In the genomic region with DNA sequence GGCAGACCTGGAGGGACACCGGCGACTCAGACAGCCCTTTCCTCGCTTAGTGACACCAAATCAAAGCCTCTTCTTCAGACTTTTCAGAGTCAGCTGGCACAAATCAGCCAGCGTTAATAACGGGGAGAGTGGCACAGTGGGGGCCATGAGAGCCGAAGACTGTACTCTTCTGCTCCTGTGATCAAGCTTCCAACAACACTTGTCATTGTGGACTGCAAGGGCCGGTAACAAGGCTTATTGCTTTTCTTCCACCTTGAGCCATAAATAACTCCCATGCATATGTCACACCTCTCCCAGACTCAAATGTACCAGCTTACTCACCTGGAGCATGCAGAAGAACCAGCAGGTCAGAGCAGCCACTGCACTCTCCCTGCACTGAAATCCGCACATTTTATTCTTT, we compare ENCODE assay signal across 19 cellular contexts. TPM values are rescaled to one million over a fixed set of nuclear protein-coding genes. Genes with fewer than 3 reads are reported as not detected.
DNase-seq lines count a peak whose midpoint lies in the region; ATAC-seq, FAIRE-seq and TF ChIP-seq lines count a peak whose summit lies in the region.
"Had no signal": no experiment of that assay in that cellular context is flagged by ENCODE, and none has a peak within 500 bp of the region (broad histone marks: within the 10 kb centered on the region; RNA-seq: fewer than 3 reads in every experiment).

No MANE protein-coding gene starts in this region.

- no peak overlapping the region for H4K8ac ChIP-seq in trophoblast cell (ENCODE audit: low read depth, low read length)

- H2AFZ ChIP-seq in HepG2 (ENCODE audit: low read length): no peak overlapping the region
- no peak overlapping the region for H2AFZ ChIP-seq in osteoblast (ENCODE audit: low read length)
- H2AFZ ChIP-seq in trophoblast cell (ENCODE audit: insufficient read depth, low read length, poor library complexity): no peak overlapping the region
- H2AFZ ChIP-seq: GM23248 had no signal

- POLR2A ChIA-PET in HepG2 (lab: Yijun Ruan, JAX): no interaction called here

- H3K4me2 ChIP-seq in HepG2 (ENCODE audit: low read depth, low read length) (no peak overlapping the region), osteoblast (ENCODE audit: insufficient read depth, low read length) (no peak overlapping the region), trophoblast cell (ENCODE audit: low read length) (no peak overlapping the region)

- no peak overlapping the region for H4K12ac ChIP-seq in trophoblast cell (ENCODE audit: low read depth, low read length)

- intact Hi-C loops in HepG2 (cut with micrococcal nuclease; ENCODE audit: unreplicated experiment): no loop called here
- intact Hi-C loops in right lobe of liver (cut with DNase I): no loop called here

- no peak overlapping the region for H3K4ac ChIP-seq in trophoblast cell (ENCODE audit: low read depth, low read length)

- H3K4me1 ChIP-seq in HepG2 (ENCODE audit: insufficient read depth, low read length) (no peaks in the 10 kb centered on the region), right lobe of liver (peaks cover 0 to 20% (median 9%) of the 10 kb centered on the region in 4 donors), osteoblast (ENCODE audit: insufficient read depth, low read length) (no peaks in the 10 kb centered on the region), trophoblast cell (ENCODE audit: control insufficient read depth in 1 of 2, insufficient read depth in 2 of 2, low read length in 2 of 2) (no peaks in the 10 kb centered on the region)

- BruUV-seq in HepG2 (replicated peaks; lab: Mats Ljungman, UMichigan): TSS peak; percentile 32

- TF ChIP-seq RAD21 in HepG2 (CRISPR knock-in tag; IDR thresholded peaks at IDR 0.05): no peak

- ATAC-seq in HepG2 (no peak), right lobe of liver (no peak), SK-N-SH treated with all-trans-retinoic acid at 6 μM for 48 hours (no peak)
- ATAC-seq: CD8-positive, alpha-beta T cell had no signal

- TF ChIP-seq EP300 in HepG2 (IDR thresholded peaks at IDR 0.05; ENCODE audit: low read depth in 2 of 2, low read length in 2 of 2): no peak
- no peak for TF ChIP-seq EP300 in HepG2 (CRISPR knock-in tag; IDR thresholded peaks at IDR 0.05; ENCODE audit: borderline replicate concordance)

- H3K9me3 ChIP-seq in HepG2 (ENCODE audit: low read length): no peaks in the 10 kb centered on the region
- no peaks in the 10 kb centered on the region for H3K9me3 ChIP-seq in right lobe of liver
- no peaks in the 10 kb centered on the region for H3K9me3 ChIP-seq in osteoblast (ENCODE audit: low read depth, low read length)
- H3K9me3 ChIP-seq in trophoblast cell (ENCODE audit: insufficient read depth, low read depth, low read length): no peaks in the 10 kb centered on the region
- H3K9me3 ChIP-seq: BLaER1 treated with 17β-estradiol and CSF1 and Interleukin-3, amounts not matched to agents 10 nM and 100 nM had no signal

- H3K36me3 ChIP-seq in HepG2 (replicated peaks in 1 of 2; ENCODE audit: control insufficient read depth in 1 of 2, insufficient read depth in 2 of 2, low read length in 2 of 2) (peaks cover 57 to 89% of the 10 kb centered on the region in 2 experiments), right lobe of liver (peaks cover 0 to 89% (median 62%) of the 10 kb centered on the region in 4 donors), osteoblast (ENCODE audit: insufficient read depth, low read length) (peaks cover 88% of the 10 kb centered on the region), trophoblast cell (ENCODE audit: control insufficient read depth in 1 of 2, insufficient read depth in 2 of 2, low read length in 2 of 2) (peaks cover 87 to 91% of the 10 kb centered on the region in 2 experiments)

- no peak for DNase-seq in HepG2 (ENCODE audit: low spot score)
- no peak for DNase-seq in right lobe of liver
- DNase-seq in cerebellar cortex (ENCODE audit: low spot score): peak; percentile 57
- peak; percentile 13 for DNase-seq in osteoblast (ENCODE audit: insufficient read length, low spot score, missing footprints)
- no peak for DNase-seq in trophoblast cell
- no peak for DNase-seq in LoVo (ENCODE audit: low spot score)
- DNase-seq: 8988T; Calu3; CD8-positive, alpha-beta T cell; DMS79 treated with DMSO at 0.1 percent for 48 hours; GM23248; HCEC 1CT; IMR-90 had no signal

- H3K4me3 ChIP-seq in HepG2 (replicated peaks in 1 of 3; ENCODE audit: insufficient read depth in 1 of 3, low read depth in 2 of 3, low read length in 3 of 3) (no peak overlapping the region), right lobe of liver (no peak overlapping the region), osteoblast (ENCODE audit: insufficient read depth, low read length) (no peak overlapping the region), trophoblast cell (ENCODE audit: low read depth, low read length) (no peak overlapping the region)
- H3K4me3 ChIP-seq: BLaER1 treated with 17β-estradiol and CSF1 and Interleukin-3, amounts not matched to agents 10 nM and 100 nM; GM23248 had no signal

- no peak for FAIRE-seq in HepG2 (lab: Jason Lieb, UNC)
- FAIRE-seq: GM12891, GM19239 had no signal

- TF ChIP-seq CTCF in HepG2 (CRISPR knock-in tag; IDR thresholded peaks at IDR 0.05) (no peak), right lobe of liver (IDR thresholded peaks at IDR 0.05) (no peak), osteoblast (IDR thresholded peaks at IDR 0.05; ENCODE audit: extremely low read depth, low read depth, low read length) (no peak)

- H3K27me3 ChIP-seq in HepG2 (ENCODE audit: control insufficient read depth in 1 of 2, insufficient read depth in 2 of 2, low read length in 2 of 2): no peaks in the 10 kb centered on the region
- no peaks in the 10 kb centered on the region for H3K27me3 ChIP-seq in right lobe of liver
- H3K27me3 ChIP-seq in osteoblast (ENCODE audit: insufficient read depth, low read length): no peaks in the 10 kb centered on the region
- H3K27me3 ChIP-seq in trophoblast cell (ENCODE audit: insufficient read depth, low read length): no peaks in the 10 kb centered on the region
- H3K27me3 ChIP-seq: BLaER1 treated with 17β-estradiol and CSF1 and Interleukin-3, amounts not matched to agents 10 nM and 100 nM had no signal

- H2BK120ac ChIP-seq in trophoblast cell (ENCODE audit: insufficient read depth, low read length, poor library complexity): no peak overlapping the region

- no peak overlapping the region for H3K9ac ChIP-seq in HepG2 (ENCODE audit: insufficient read depth, low read depth, low read length)
- no peak overlapping the region for H3K9ac ChIP-seq in trophoblast cell (ENCODE audit: low read length)
- H3K9ac ChIP-seq: BLaER1 treated with 17β-estradiol and CSF1 and Interleukin-3, amounts not matched to agents 10 nM and 100 nM; GM23248 had no signal

- no peak overlapping the region for H3K23ac ChIP-seq in trophoblast cell (ENCODE audit: low read length)

- H2BK12ac ChIP-seq in trophoblast cell (ENCODE audit: low read length): no peak overlapping the region

- TF ChIP-seq POLR2A in HepG2 (IDR thresholded peaks at IDR 0.05; ENCODE audit: insufficient read depth in 1 of 2, low read depth in 2 of 2, low read length in 2 of 2): no peak
- TF ChIP-seq POLR2A in right lobe of liver (IDR thresholded peaks at IDR 0.05): no peak

- no peak overlapping the region for H2AK5ac ChIP-seq in trophoblast cell (ENCODE audit: low read length)

- H3K27ac ChIP-seq in HepG2 (ENCODE audit: extremely low read length, insufficient read depth, low read length) (no peak overlapping the region), right lobe of liver (no peak overlapping the region), osteoblast (ENCODE audit: low read depth, low read length) (no peak overlapping the region), trophoblast cell (ENCODE audit: low read depth, low read length) (no peak overlapping the region)
- H3K27ac ChIP-seq: GM23248, HL-60 had no signal

- WGBS in HepG2 (ENCODE audit: low lambda C conversion rate): 95% methylated on average over 7 of the region's 8 CpGs
- WGBS in right lobe of liver (ENCODE audit: insufficient coverage, low coverage, low lambda C conversion rate, missing lambda C conversion rate): 100% methylated on average over 1 of the region's 8 CpGs
- whole genome bisulfite sequencing in trophoblast cell (ENCODE audit: extremely low coverage, insufficient coverage, insufficient read length): no CpG with 5 or more reads among the region's 8 CpGs

- H3K79me1 ChIP-seq in trophoblast cell (ENCODE audit: low read length): no peaks in the 10 kb centered on the region

- H3K18ac ChIP-seq in trophoblast cell (ENCODE audit: low read length): no peak overlapping the region

- no peak overlapping the region for H3K14ac ChIP-seq in trophoblast cell (ENCODE audit: low read length)

- in situ Hi-C loops in HepG2 (cut with HindIII; ENCODE audit: extremely low pct_ligation_motif_present, low pct_unique_long_range_greater_than_20kb): no loop called here

- no peak overlapping the region for H2BK5ac ChIP-seq in trophoblast cell (ENCODE audit: low read depth, low read length, poor library complexity)

- no peak overlapping the region for H4K91ac ChIP-seq in trophoblast cell (ENCODE audit: low read depth, low read length)

- H3K79me2 ChIP-seq in HepG2 (ENCODE audit: insufficient read depth, low read length): no peaks in the 10 kb centered on the region
- peaks cover 80% of the 10 kb centered on the region for H3K79me2 ChIP-seq in osteoblast (ENCODE audit: insufficient read depth, low read length)
- H3K79me2 ChIP-seq in trophoblast cell (ENCODE audit: control insufficient read depth, insufficient read depth, low read length, poor library complexity): no peaks in the 10 kb centered on the region

- no peaks in the 10 kb centered on the region for H4K20me1 ChIP-seq in HepG2 (ENCODE audit: insufficient read depth, low read length)
- peaks cover 19% of the 10 kb centered on the region for H4K20me1 ChIP-seq in osteoblast (ENCODE audit: insufficient read depth, low read length)

- CTCF ChIA-PET in HepG2 (lab: Yijun Ruan, JAX; ENCODE audit: low intra/inter-chr PET ratio, low total read pairs): no interaction called here

RNA-seq across cellular contexts. Expression of gene FLCN, which starts 12.8 kb away (rescaled TPM):
- total RNA-seq in HepG2 (2016; rRNA removed; fragmentation: Illumina TruSeq; extraction: Trizol) (21.8 and 24.9 TPM in 2 replicates), right lobe of liver (10 to 100 TPM; 25.4 to 44.3 (median 35.9) TPM), osteoblast (104 and 174 TPM in 2 replicates)
- total RNA-seq in HepG2 (2016; cell fraction: cytosol; rRNA removed; fragmentation: Illumina TruSeq; extraction: Trizol; ENCODE audit: low read depth): 6.3 and 6.9 TPM in 2 replicates
- 21.4 and 25.3 TPM in 2 replicates for total RNA-seq in HepG2 (2016; cell fraction: insoluble cytoplasmic fraction; rRNA removed; fragmentation: Illumina TruSeq; extraction: Trizol)
- 12.0 and 12.3 TPM in 2 replicates for total RNA-seq in HepG2 (2016; cell fraction: membrane; rRNA removed; fragmentation: Illumina TruSeq; extraction: Trizol)
- 19.9 and 26.2 TPM in 2 replicates for total RNA-seq in HepG2 (2016; cell fraction: nucleus; rRNA removed; fragmentation: Illumina TruSeq; extraction: Trizol)
- 16.6 and 20.2 TPM in 2 replicates for polyA plus RNA-seq in HepG2 (2011; rRNA removed)
- polyA plus RNA-seq in HepG2 (2011; cell fraction: cytosol; rRNA removed): 9.1 and 11.6 TPM in 2 replicates
- polyA plus RNA-seq in HepG2 (2011; cell fraction: nucleus; rRNA removed): 35.9 and 37.1 TPM in 2 replicates
- polyA plus RNA-seq in HepG2 (2012): 13.4 and 13.9 TPM in 2 replicates
- polyA plus RNA-seq in HepG2 (2016; cell fraction: cytosol; fragmentation: Illumina TruSeq; extraction: Trizol; ENCODE audit: low read depth): 1.3 and 1.9 TPM in 2 replicates
- 12.1 and 14.3 TPM in 2 replicates for polyA plus RNA-seq in HepG2 (2016; cell fraction: insoluble cytoplasmic fraction; fragmentation: Illumina TruSeq; extraction: Trizol; ENCODE audit: low read depth)
- polyA plus RNA-seq in HepG2 (2016; cell fraction: membrane; fragmentation: Illumina TruSeq; extraction: Trizol; ENCODE audit: low read depth): 3.4 TPM in 2 replicates
- polyA plus RNA-seq in HepG2 (2016; cell fraction: nucleus; fragmentation: Illumina TruSeq; extraction: Trizol; ENCODE audit: insufficient read depth, low read depth): 41.6 and 44.8 TPM in 2 replicates
- polyA minus RNA-seq in HepG2 (2011; rRNA and poly(A)+ RNA removed; ENCODE audit: low replicate concordance): 28.0 and 42.8 TPM in 2 replicates
- 9.6 and 9.9 TPM in 2 replicates for polyA minus RNA-seq in HepG2 (2011; cell fraction: cytosol; rRNA and poly(A)+ RNA removed)
- 25.4 and 26.4 TPM in 2 replicates for polyA minus RNA-seq in HepG2 (2011; cell fraction: nucleus; rRNA and poly(A)+ RNA removed)
- polyA plus RNA-seq in trophoblast cell (2013): 19.4 and 21.6 TPM in 2 replicates

RNA-seq across cellular contexts. Expression of gene PLD6, which starts 18.0 kb away (rescaled TPM):
- 6.4 and 11.4 TPM in 2 replicates for total RNA-seq in HepG2 (2016; rRNA removed; fragmentation: Illumina TruSeq; extraction: Trizol)
- total RNA-seq in HepG2 (2016; cell fraction: cytosol; rRNA removed; fragmentation: Illumina TruSeq; extraction: Trizol; ENCODE audit: low read depth): 3.0 and 3.5 TPM in 2 replicates
- 5.8 and 11.8 TPM in 2 replicates for total RNA-seq in HepG2 (2016; cell fraction: insoluble cytoplasmic fraction; rRNA removed; fragmentation: Illumina TruSeq; extraction: Trizol)
- total RNA-seq in HepG2 (2016; cell fraction: membrane; rRNA removed; fragmentation: Illumina TruSeq; extraction: Trizol): 9.3 and 9.7 TPM in 2 replicates
- 10.6 and 11.8 TPM in 2 replicates for total RNA-seq in HepG2 (2016; cell fraction: nucleus; rRNA removed; fragmentation: Illumina TruSeq; extraction: Trizol)
- polyA plus RNA-seq in HepG2 (2011; rRNA removed): 4.8 and 5.2 TPM in 2 replicates
- 4.0 and 4.1 TPM in 2 replicates for polyA plus RNA-seq in HepG2 (2011; cell fraction: cytosol; rRNA removed)
- polyA plus RNA-seq in HepG2 (2011; cell fraction: nucleus; rRNA removed): 3.9 and 4.4 TPM in 2 replicates
- polyA plus RNA-seq in HepG2 (2012): 4.5 and 5.6 TPM in 2 replicates
- 1.8 and 2.0 TPM in 2 replicates for polyA plus RNA-seq in HepG2 (2016; cell fraction: cytosol; fragmentation: Illumina TruSeq; extraction: Trizol; ENCODE audit: low read depth)
- polyA plus RNA-seq in HepG2 (2016; cell fraction: insoluble cytoplasmic fraction; fragmentation: Illumina TruSeq; extraction: Trizol; ENCODE audit: low read depth): 5.1 and 5.4 TPM in 2 replicates
- 3.9 and 4.0 TPM in 2 replicates for polyA plus RNA-seq in HepG2 (2016; cell fraction: membrane; fragmentation: Illumina TruSeq; extraction: Trizol; ENCODE audit: low read depth)
- polyA plus RNA-seq in HepG2 (2016; cell fraction: nucleus; fragmentation: Illumina TruSeq; extraction: Trizol; ENCODE audit: insufficient read depth, low read depth): 17.5 and 18.2 TPM in 2 replicates
- 7.8 TPM in 2 replicates for polyA minus RNA-seq in HepG2 (2011; rRNA and poly(A)+ RNA removed; ENCODE audit: low replicate concordance)
- polyA minus RNA-seq in HepG2 (2011; cell fraction: cytosol; rRNA and poly(A)+ RNA removed): 3.1 and 3.6 TPM in 2 replicates
- polyA minus RNA-seq in HepG2 (2011; cell fraction: nucleus; rRNA and poly(A)+ RNA removed): 4.5 and 6.3 TPM in 2 replicates
- total RNA-seq in right lobe of liver: 1 to 10 TPM in 5 of 6 experiments, under 1 TPM in 1; 0.68 to 3.6 (median 2.8) TPM
- total RNA-seq in osteoblast: 1.4 and 2.7 TPM in 2 replicates
- polyA plus RNA-seq in trophoblast cell (2013): 0.10 and 0.11 TPM in 2 replicates
- total RNA-seq: HT1080 had no signal

RNA-seq across cellular contexts. Expression of gene COPS3, which starts 56.9 kb away (rescaled TPM):
- 103 and 143 TPM in 2 replicates for total RNA-seq in HepG2 (2016; rRNA removed; fragmentation: Illumina TruSeq; extraction: Trizol)
- 86.6 and 90.0 TPM in 2 replicates for total RNA-seq in HepG2 (2016; cell fraction: cytosol; rRNA removed; fragmentation: Illumina TruSeq; extraction: Trizol; ENCODE audit: low read depth)
- 106 and 142 TPM in 2 replicates for total RNA-seq in HepG2 (2016; cell fraction: insoluble cytoplasmic fraction; rRNA removed; fragmentation: Illumina TruSeq; extraction: Trizol)
- 113 and 114 TPM in 2 replicates for total RNA-seq in HepG2 (2016; cell fraction: membrane; rRNA removed; fragmentation: Illumina TruSeq; extraction: Trizol)
- total RNA-seq in HepG2 (2016; cell fraction: nucleus; rRNA removed; fragmentation: Illumina TruSeq; extraction: Trizol): 38.3 and 49.0 TPM in 2 replicates
- polyA plus RNA-seq in HepG2 (2011; rRNA removed): 34.1 and 46.3 TPM in 2 replicates
- 32.8 and 38.8 TPM in 2 replicates for polyA plus RNA-seq in HepG2 (2011; cell fraction: cytosol; rRNA removed)
- 17.3 and 22.4 TPM in 2 replicates for polyA plus RNA-seq in HepG2 (2011; cell fraction: nucleus; rRNA removed)
- polyA plus RNA-seq in HepG2 (2012): 40.8 and 44.7 TPM in 2 replicates
- polyA plus RNA-seq in HepG2 (2016; cell fraction: cytosol; fragmentation: Illumina TruSeq; extraction: Trizol; ENCODE audit: low read depth): 70.5 and 78.2 TPM in 2 replicates
- 115 TPM in 2 replicates for polyA plus RNA-seq in HepG2 (2016; cell fraction: insoluble cytoplasmic fraction; fragmentation: Illumina TruSeq; extraction: Trizol; ENCODE audit: low read depth)
- 74.5 and 76.2 TPM in 2 replicates for polyA plus RNA-seq in HepG2 (2016; cell fraction: membrane; fragmentation: Illumina TruSeq; extraction: Trizol; ENCODE audit: low read depth)
- 51.6 and 59.0 TPM in 2 replicates for polyA plus RNA-seq in HepG2 (2016; cell fraction: nucleus; fragmentation: Illumina TruSeq; extraction: Trizol; ENCODE audit: insufficient read depth, low read depth)
- polyA minus RNA-seq in HepG2 (2011; rRNA and poly(A)+ RNA removed; ENCODE audit: low replicate concordance): 37.5 and 148 TPM in 2 replicates
- polyA minus RNA-seq in HepG2 (2011; cell fraction: cytosol; rRNA and poly(A)+ RNA removed): 27.9 and 30.0 TPM in 2 replicates
- 26.8 and 31.8 TPM in 2 replicates for polyA minus RNA-seq in HepG2 (2011; cell fraction: nucleus; rRNA and poly(A)+ RNA removed)
- total RNA-seq in right lobe of liver: 10 to 100 TPM; 19.7 to 33.0 (median 25.8) TPM
- total RNA-seq in osteoblast: 76.0 and 78.5 TPM in 2 replicates
- 103 and 107 TPM in 2 replicates for polyA plus RNA-seq in trophoblast cell (2013)

Comparison
In these comparisons a context has a peak if more than half of its experiments do, and no peak if none do; other contexts are left out.
1. DNase-seq: peak in cerebellar cortex (single experiment) and osteoblast (single experiment); none in HepG2 (single experiment), right lobe of liver (0 of 3), trophoblast cell (0 of 2) and LoVo (single experiment).